ENCODE assay signal across 18 cellular contexts in genomic region chr5:33072296-33072695, GRCh38.
DNase-seq lines count a peak whose midpoint lies in the region; ATAC-seq, FAIRE-seq and TF ChIP-seq lines count a peak whose summit lies in the region.
"Had no signal": no experiment of that assay in that cellular context is flagged by ENCODE, and none has a peak within 500 bp of the region (broad histone marks: within the 10 kb centered on the region; RNA-seq: fewer than 3 reads in every experiment).

No MANE protein-coding gene starts in this region.

- H3K9me3 ChIP-seq in SK-N-SH: 0 out of 2 replicates have a peak, but pooled peaks cover 5% of the 10 kb centered on the region
- H3K9me3 ChIP-seq in uterus: no peaks in the 10 kb centered on the region
- no peaks in the 10 kb centered on the region for H3K9me3 ChIP-seq in right atrium auricular region
- no peaks in the 10 kb centered on the region for H3K9me3 ChIP-seq in ovary

- TF ChIP-seq CTCF in SK-N-SH (IDR thresholded peaks at IDR 0.05) (no peak), bronchial epithelial cell (IDR thresholded peaks at IDR 0.05; ENCODE audit: insufficient read depth, low read length, severe bottlenecking) (no peak), uterus (IDR thresholded peaks at IDR 0.05) (no peak), right atrium auricular region (IDR thresholded peaks at IDR 0.05) (no peak), ovary (IDR thresholded peaks at IDR 0.05) (no peak)

- DNase-seq in SK-N-SH: no peak
- DNase-seq in RCC 7860 (ENCODE audit: low spot score): peak; percentile 32
- peak; percentile 77 for DNase-seq in bronchial epithelial cell (ENCODE audit: low read depth)
- DNase-seq in uterus: no peak
- DNase-seq in right atrium auricular region (ENCODE audit: low spot score): no peak
- no peak for DNase-seq in ovary
- DNase-seq: CD8-positive, alpha-beta T cell; COR-L47; DMS153; DMS79 treated with DMSO at 0.1 percent for 48 hours; EL; H9 had no signal

- peaks cover 0 to 13% of the 10 kb centered on the region in 2 experiments; a peak in 1 of 4 replicates for H3K4me1 ChIP-seq in SK-N-SH (ENCODE audit: control insufficient read depth in 1 of 2, insufficient read depth in 2 of 2, low read depth in 1 of 2, low read length in 1 of 2)
- H3K4me1 ChIP-seq in uterus: no peaks in the 10 kb centered on the region
- no peaks in the 10 kb centered on the region for H3K4me1 ChIP-seq in right atrium auricular region
- H3K4me1 ChIP-seq in ovary (ENCODE audit: insufficient read depth): no peaks in the 10 kb centered on the region

- H3K79me2 ChIP-seq in SK-N-SH (ENCODE audit: insufficient read depth): no peaks in the 10 kb centered on the region

- no peak for TF ChIP-seq POLR2A in uterus (IDR thresholded peaks at IDR 0.05)
- no peak for TF ChIP-seq POLR2A in ovary (IDR thresholded peaks at IDR 0.05)

- H3K27me3 ChIP-seq in SK-N-SH (ENCODE audit: insufficient read depth) (no peaks in the 10 kb centered on the region), bronchial epithelial cell (ENCODE audit: control insufficient read depth, insufficient read depth, low read length) (no peaks in the 10 kb centered on the region), uterus (no peaks in the 10 kb centered on the region), right atrium auricular region (no peaks in the 10 kb centered on the region), ovary (no peaks in the 10 kb centered on the region)

- POLR2A ChIA-PET in SK-N-SH (lab: Yijun Ruan, JAX): no interaction called here

- TF ChIP-seq RAD21 in SK-N-SH (IDR thresholded peaks at IDR 0.05; ENCODE audit: low read length): no peak

- H3K27ac ChIP-seq in SK-N-SH (ENCODE audit: low read depth in 2 of 2, low read length in 1 of 2) (peak overlapping the region in 1 of 2 experiments; percentile 69; a peak in 2 of 4 replicates), uterus (no peak overlapping the region), right atrium auricular region (no peak overlapping the region), ovary (no peak overlapping the region)
- H3K27ac ChIP-seq: 22Rv1 had no signal

- H4K20me1 ChIP-seq in SK-N-SH (ENCODE audit: insufficient read depth): no peaks in the 10 kb centered on the region

- H3F3A ChIP-seq in SK-N-SH (replicated peaks; ENCODE audit: insufficient read depth): peaks cover 32% of the 10 kb centered on the region

- H3K36me3 ChIP-seq in SK-N-SH (replicated peaks in 1 of 2; ENCODE audit: control insufficient read depth in 1 of 2, insufficient read depth in 2 of 2, low read length in 1 of 2): no peaks in the 10 kb centered on the region
- no peaks in the 10 kb centered on the region for H3K36me3 ChIP-seq in bronchial epithelial cell (ENCODE audit: control insufficient read depth, insufficient read depth, low read length)
- no peaks in the 10 kb centered on the region for H3K36me3 ChIP-seq in uterus
- H3K36me3 ChIP-seq in right atrium auricular region: no peaks in the 10 kb centered on the region
- no peaks in the 10 kb centered on the region for H3K36me3 ChIP-seq in ovary

- no peak for FAIRE-seq in RCC 7860 (lab: Jason Lieb, UNC)
- no peak for FAIRE-seq in bronchial epithelial cell (lab: Jason Lieb, UNC)
- FAIRE-seq: D721Med, HepG2 had no signal

- H3K9me2 ChIP-seq in SK-N-SH: no peaks in the 10 kb centered on the region

- WGBS in SK-N-SH (ENCODE audit: low lambda C conversion rate): 30% methylated on average over 4 of the region's 4 CpGs
- 91 to 94% (median 93%) methylated on average over 4 of the region's 4 CpGs for WGBS in ovary, 3 donors

- no peak overlapping the region for H3K4me3 ChIP-seq in SK-N-SH (ENCODE audit: low read depth in 2 of 2, low read length in 1 of 2)
- no peak overlapping the region for H3K4me3 ChIP-seq in bronchial epithelial cell (ENCODE audit: low read depth, low read length)
- H3K4me3 ChIP-seq in uterus: no peak overlapping the region
- no peak overlapping the region for H3K4me3 ChIP-seq in right atrium auricular region
- no peak overlapping the region for H3K4me3 ChIP-seq in ovary
- H3K4me3 ChIP-seq: GM23338 had no signal

- H3K4me2 ChIP-seq in SK-N-SH: peak overlapping the region; percentile 25
- H3K4me2 ChIP-seq: GM23338 had no signal

- CTCF ChIA-PET in SK-N-SH (lab: Yijun Ruan, JAX): no interaction called here

- no peak overlapping the region for H3K9ac ChIP-seq in SK-N-SH

- H2AFZ ChIP-seq in SK-N-SH (ENCODE audit: low read depth): peak overlapping the region; percentile 49; the same call in 1 of the 2 replicates
- H2AFZ ChIP-seq: GM23338 had no signal

- ATAC-seq in SK-N-SH treated with all-trans-retinoic acid at 6 μM for 48 hours (no peak), GM21717 (IDR thresholded peaks at IDR 0.05; ENCODE audit: unreplicated experiment) (no peak)
- ATAC-seq: CD8-positive, alpha-beta T cell; GM23338; HepG2 had no signal

- intact Hi-C loops in uterus (cut with DNase I; ENCODE audit: low total_unique reads): no loop called here
- intact Hi-C loops in ovary (cut with DNase I): no loop called here

- TF ChIP-seq EP300 in SK-N-SH (IDR thresholded peaks at IDR 0.05; ENCODE audit: borderline replicate concordance in 1 of 2, low read depth in 1 of 2, low read length in 1 of 2) (no peak), ovary (IDR thresholded peaks at IDR 0.05) (no peak)

TF ChIP-seq in SK-N-SH, 30 proteins besides CTCF, POLR2A, EP300 and RAD21 (continues in another document):
- no peak for TF ChIP-seq REST (IDR thresholded peaks at IDR 0.05; ENCODE audit: low read depth, low read length)
- no peak for TF ChIP-seq FOSL2 (IDR thresholded peaks at IDR 0.05; ENCODE audit: borderline replicate concordance, low read depth)
- no peak for TF ChIP-seq CHD2 (IDR thresholded peaks at IDR 0.05; ENCODE audit: low read length, partially characterized antibody)

TF ChIP-seq in SK-N-SH treated with all-trans-retinoic acid at 6 μM for 48 hours, 23 proteins besides CTCF, POLR2A, EP300 and RAD21:
- no peak for TF ChIP-seq CREB5 (CRISPR knock-in tag; IDR thresholded peaks at IDR 0.05; ENCODE audit: low read depth)
- TF ChIP-seq PPARA (CRISPR knock-in tag; IDR thresholded peaks at IDR 0.05; ENCODE audit: borderline replicate concordance): no peak
- no peak for TF ChIP-seq ZNF70 (CRISPR knock-in tag; IDR thresholded peaks at IDR 0.05)
- TF ChIP-seq, protein P1, sequence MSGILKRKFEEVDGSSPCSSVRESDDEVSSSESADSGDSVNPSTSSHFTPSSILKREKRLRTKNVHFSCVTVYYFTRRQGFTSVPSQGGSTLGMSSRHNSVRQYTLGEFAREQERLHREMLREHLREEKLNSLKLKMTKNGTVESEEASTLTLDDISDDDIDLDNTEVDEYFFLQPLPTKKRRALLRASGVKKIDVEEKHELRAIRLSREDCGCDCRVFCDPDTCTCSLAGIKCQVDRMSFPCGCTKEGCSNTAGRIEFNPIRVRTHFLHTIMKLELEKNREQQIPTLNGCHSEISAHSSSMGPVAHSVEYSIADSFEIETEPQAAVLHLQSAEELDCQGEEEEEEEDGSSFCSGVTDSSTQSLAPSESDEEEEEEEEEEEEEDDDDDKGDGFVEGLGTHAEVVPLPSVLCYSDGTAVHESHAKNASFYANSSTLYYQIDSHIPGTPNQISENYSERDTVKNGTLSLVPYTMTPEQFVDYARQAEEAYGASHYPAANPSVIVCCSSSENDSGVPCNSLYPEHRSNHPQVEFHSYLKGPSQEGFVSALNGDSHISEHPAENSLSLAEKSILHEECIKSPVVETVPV (CRISPR knock-in tag; IDR thresholded peaks at IDR 0.05): no peak
- TF ChIP-seq RARB (CRISPR knock-in tag; IDR thresholded peaks at IDR 0.05): no peak
- TF ChIP-seq TSHZ2 (CRISPR knock-in tag; IDR thresholded peaks at IDR 0.05): no peak

Comparison
In these comparisons a context has a peak if more than half of its experiments do, and no peak if none do; other contexts are left out.
1. DNase-seq: peak in RCC 7860 (single experiment) and bronchial epithelial cell (single experiment); none in SK-N-SH (single experiment), uterus (0 of 2), right atrium auricular region (single experiment) and ovary (0 of 5).